6 cellular contexts compared by ENCODE assay signal in the genomic region with DNA sequence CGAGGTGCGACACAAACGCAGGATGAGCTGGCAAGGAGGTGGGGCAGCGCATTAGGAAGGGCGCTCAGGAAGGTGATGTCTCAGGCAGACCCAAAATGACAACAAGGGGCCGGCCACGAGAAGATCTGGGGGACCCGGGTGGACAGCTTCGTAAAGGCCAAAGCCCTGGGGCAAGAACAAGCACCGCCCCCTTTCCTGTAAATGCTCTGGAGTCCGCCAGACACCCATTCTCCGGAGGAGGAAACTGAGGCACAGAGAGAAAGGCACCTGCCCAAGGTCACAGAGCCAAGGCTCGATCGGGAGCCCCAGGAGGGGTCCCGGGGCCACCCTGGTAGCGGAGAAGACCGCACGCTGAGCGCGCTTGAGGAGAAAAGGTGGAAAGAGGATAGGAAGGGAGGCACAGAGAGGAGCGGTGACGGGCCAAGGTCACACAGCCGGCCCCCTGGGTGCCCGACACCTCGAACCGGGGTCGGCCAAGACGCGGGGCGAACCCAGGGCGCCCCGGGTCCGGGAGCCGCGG. TPM values are rescaled to one million over a fixed set of nuclear protein-coding genes. Genes with fewer than 3 reads are reported as not detected.
DNase-seq lines count a peak whose midpoint lies in the region; ATAC-seq and TF ChIP-seq lines count a peak whose summit lies in the region.

No MANE protein-coding gene starts in this region.

- peak overlapping the region; percentile 76 to 92 for H3K27ac ChIP-seq in coronary artery

- no peaks in the 10 kb centered on the region for H3K27me3 Mint-ChIP-seq in progenitor cell of endocrine pancreas

- H3K4me3 Mint-ChIP-seq in progenitor cell of endocrine pancreas (ENCODE audit: low read depth) = peak overlapping the region; percentile 100

- peaks cover 26% of the 10 kb centered on the region for H3K36me3 Mint-ChIP-seq in progenitor cell of endocrine pancreas (ENCODE audit: insufficient read depth)

- no peak for ATAC-seq in omental fat pad (ENCODE audit: low FRiP score)

- H3K4me1 Mint-ChIP-seq in progenitor cell of endocrine pancreas (ENCODE audit: low read depth) = peaks cover 36% of the 10 kb centered on the region

- H3K9me3 Mint-ChIP-seq in progenitor cell of endocrine pancreas (ENCODE audit: low read depth) = no peaks in the 10 kb centered on the region

- no peak for TF ChIP-seq CTCF in coronary artery (IDR thresholded peaks at IDR 0.05)
- TF ChIP-seq CTCF in progenitor cell of endocrine pancreas (IDR thresholded peaks at IDR 0.05; ENCODE audit: unreplicated experiment) = no peak
- TF ChIP-seq CTCF in omental fat pad (IDR thresholded peaks at IDR 0.05) = no peak

- H3K4me3 ChIP-seq in coronary artery = peak overlapping the region; percentile 78

- peak overlapping the region; percentile 69 for H3K27ac Mint-ChIP-seq in progenitor cell of endocrine pancreas

- DNase-seq in activated gamma-delta T cell treated with Interleukin-2 at 50 U/mL for 16 hours = peak; percentile 17
- no peak for DNase-seq in activated gamma-delta T cell (lab: John Stamatoyannopoulos, UW)
- DNase-seq in coronary artery (ENCODE audit: low spot score) = peak; percentile 78
- no peak for DNase-seq in progenitor cell of endocrine pancreas (ENCODE audit: low spot score, unreplicated experiment)
- no peak for DNase-seq in omental fat pad (ENCODE audit: low spot score)
- no peak for DNase-seq in medulla oblongata (ENCODE audit: extremely low spot score)

RNA-seq across cellular contexts. Expression of a gene that starts 0.6 kb away (rescaled TPM):
- total RNA-seq in progenitor cell of endocrine pancreas (95.4 and 107 TPM in 2 replicates), omental fat pad (10 to 100 TPM; 32.0 to 77.9 (median 51.1) TPM)

RNA-seq across cellular contexts. Expression of a gene that starts 0.9 kb away (rescaled TPM):
- total RNA-seq in progenitor cell of endocrine pancreas (151 and 169 TPM in 2 replicates), omental fat pad (100 to 1,000 TPM in 2 of 4 donors, 10 to 100 TPM in 2; 56.7 to 139 (median 86.9) TPM)

RNA-seq across cellular contexts. Expression of a gene that starts 54.3 kb away (rescaled TPM):
- total RNA-seq in progenitor cell of endocrine pancreas = 0.60 and 1.0 TPM in 2 replicates
- total RNA-seq in omental fat pad = 1 to 10 TPM in 3 of 4 donors, not detected in 1; 1.7 to 8.6 (median 1.8) TPM

RNA-seq across cellular contexts. Expression of a gene that starts 58.3 kb away (rescaled TPM):
- total RNA-seq in progenitor cell of endocrine pancreas (28.1 and 29.7 TPM in 2 replicates), omental fat pad (10 to 100 TPM; 24.4 to 54.6 (median 40.5) TPM)

RNA-seq across cellular contexts. Expression of a gene that starts 58.8 kb away (rescaled TPM):
- 20.1 and 21.1 TPM in 2 replicates for total RNA-seq in progenitor cell of endocrine pancreas
- total RNA-seq in omental fat pad = 1 to 10 TPM; 4.3 to 9.5 (median 7.8) TPM

Comparison
In these comparisons a context has a peak if more than half of its experiments do, and no peak if none do; other contexts are left out.
1. DNase-seq: peak in activated gamma-delta T cell treated with Interleukin-2 at 50 U/mL for 16 hours (single experiment) and coronary artery (single experiment); none in activated gamma-delta T cell (single experiment), progenitor cell of endocrine pancreas (single experiment), omental fat pad (single experiment) and medulla oblongata (single experiment).